14 cellular contexts compared by ENCODE assay signal in genomic region chr1:60994369-60994768, GRCh38.
DNase-seq lines count a peak whose midpoint lies in the region; ATAC-seq, FAIRE-seq and TF ChIP-seq lines count a peak whose summit lies in the region.
"Had no signal": no experiment of that assay in that cellular context is flagged by ENCODE, and none has a peak within 500 bp of the region (broad histone marks: within the 10 kb centered on the region; RNA-seq: fewer than 3 reads in every experiment).

No MANE protein-coding gene starts in this region.

- H3K9me3 ChIP-seq in HepG2 (ENCODE audit: low read length) (no peaks in the 10 kb centered on the region), right lobe of liver (no peaks in the 10 kb centered on the region), ascending aorta (no peaks in the 10 kb centered on the region)

- H3K36me3 ChIP-seq in HepG2 (replicated peaks in 1 of 2; ENCODE audit: control insufficient read depth in 1 of 2, insufficient read depth in 2 of 2, low read length in 2 of 2) (no peaks in the 10 kb centered on the region), right lobe of liver (no peaks in the 10 kb centered on the region), ascending aorta (no peaks in the 10 kb centered on the region)

- no peaks in the 10 kb centered on the region for H3K9me3 Mint-ChIP-seq in activated CD4-positive, alpha-beta memory T cell treated with anti-CD3 and anti-CD28 coated beads, Interleukin-2, amount 10 ng/mL, durations not matched to agents 7 days and 5 days
- H3K9me3 Mint-ChIP-seq: CD4-positive, alpha-beta T cell; H9 had no signal

- CTCF ChIA-PET in HepG2 (lab: Yijun Ruan, JAX; ENCODE audit: low intra/inter-chr PET ratio, low total read pairs), result no interaction called here
- CTCF ChIA-PET in activated CD4-positive, alpha-beta memory T cell treated with anti-CD3 and anti-CD28 coated beads, Interleukin-2, amount 10 ng/mL, durations not matched to agents 7 days and 5 days (lab: Charles Lee), result no interaction called here

- no peaks in the 10 kb centered on the region for H3K79me2 ChIP-seq in HepG2 (ENCODE audit: insufficient read depth, low read length)

- BruUV-seq in HepG2 (replicated peaks; lab: Mats Ljungman, UMichigan), result no TSS peak

- in situ Hi-C loops in HepG2 (cut with HindIII; ENCODE audit: extremely low pct_ligation_motif_present, low pct_unique_long_range_greater_than_20kb), result no loop called here

- no peak for TF ChIP-seq RAD21 in HepG2 (CRISPR knock-in tag; IDR thresholded peaks at IDR 0.05)

- ATAC-seq in HepG2 (no peak), right lobe of liver (no peak), esophagus mucosa (peak; percentile 92)

- no peak for TF ChIP-seq EP300 in HepG2 (IDR thresholded peaks at IDR 0.05; ENCODE audit: low read depth in 2 of 2, low read length in 2 of 2)
- TF ChIP-seq EP300 in HepG2 (CRISPR knock-in tag; IDR thresholded peaks at IDR 0.05; ENCODE audit: borderline replicate concordance), result no peak

- no peaks in the 10 kb centered on the region; a peak in 1 of 5 replicates for H3K27me3 ChIP-seq in HepG2 (ENCODE audit: control insufficient read depth in 1 of 2, insufficient read depth in 2 of 2, low read length in 2 of 2)
- H3K27me3 ChIP-seq in right lobe of liver, result no peaks in the 10 kb centered on the region
- no peaks in the 10 kb centered on the region for H3K27me3 ChIP-seq in ascending aorta

- H2AFZ ChIP-seq in HepG2 (ENCODE audit: low read length), result no peak overlapping the region

- no peak for TF ChIP-seq POLR2A in HepG2 (IDR thresholded peaks at IDR 0.05; ENCODE audit: insufficient read depth in 1 of 2, low read depth in 2 of 2, low read length in 2 of 2)
- TF ChIP-seq POLR2A in right lobe of liver (IDR thresholded peaks at IDR 0.05), result no peak

- peaks cover 19% of the 10 kb centered on the region for H3K27me3 Mint-ChIP-seq in activated CD4-positive, alpha-beta memory T cell treated with anti-CD3 and anti-CD28 coated beads, Interleukin-2, amount 10 ng/mL, durations not matched to agents 7 days and 5 days
- H3K27me3 Mint-ChIP-seq: CD4-positive, alpha-beta T cell had no signal

- WGBS in HepG2 (ENCODE audit: low lambda C conversion rate), result 52% methylated on average over 3 of the region's 3 CpGs
- 100% methylated on average over 1 of the region's 3 CpGs for WGBS in right lobe of liver (ENCODE audit: insufficient coverage, low coverage, low lambda C conversion rate, missing lambda C conversion rate)

- H3K4me3 ChIP-seq in HepG2 (replicated peaks in 1 of 3; ENCODE audit: insufficient read depth in 1 of 3, low read depth in 2 of 3, low read length in 3 of 3) (no peak overlapping the region), right lobe of liver (no peak overlapping the region), ascending aorta (no peak overlapping the region)

- POLR2A ChIA-PET in HepG2 (lab: Yijun Ruan, JAX), result no interaction called here
- POLR2A ChIA-PET in activated CD4-positive, alpha-beta memory T cell treated with anti-CD3 and anti-CD28 coated beads, Interleukin-2, amount 10 ng/mL, durations not matched to agents 7 days and 5 days (lab: Charles Lee), result no interaction called here

- H4K20me1 ChIP-seq in HepG2 (ENCODE audit: insufficient read depth, low read length), result no peaks in the 10 kb centered on the region

- no peak overlapping the region for H3K27ac ChIP-seq in HepG2 (ENCODE audit: extremely low read length, insufficient read depth, low read length)
- no peak overlapping the region for H3K27ac ChIP-seq in right lobe of liver
- H3K27ac ChIP-seq in ascending aorta, result peak overlapping the region; percentile 31 to 86

- no peak overlapping the region for H3K4me2 ChIP-seq in HepG2 (ENCODE audit: low read depth, low read length)

- H3K4me1 Mint-ChIP-seq in activated CD4-positive, alpha-beta memory T cell treated with anti-CD3 and anti-CD28 coated beads, Interleukin-2, amount 10 ng/mL, durations not matched to agents 7 days and 5 days, result no peaks in the 10 kb centered on the region
- H3K4me1 Mint-ChIP-seq: B cell had no signal

- DNase-seq in HepG2 (ENCODE audit: low spot score) (no peak), right lobe of liver (no peak), ascending aorta (ENCODE audit: low spot score in 2 of 2) (no peak), NCI-H1092 (lab: John Stamatoyannopoulos, UW) (no peak)
- no peak for DNase-seq in activated CD4-positive, alpha-beta memory T cell treated with anti-CD3 and anti-CD28 coated beads, Interleukin-2, amount 10 ng/mL, durations not matched to agents 7 days and 5 days
- no peak for DNase-seq in activated CD4-positive, alpha-beta T cell treated with anti-CD3 and anti-CD28 coated beads for 4 hours
- DNase-seq: C1 segment of cervical spinal cord; Calu3; CD4-positive, alpha-beta T cell; DMS 273 treated with DMSO at 0.1 percent for 48 hours; H9 had no signal

- H3K4me3 Mint-ChIP-seq in activated CD4-positive, alpha-beta memory T cell treated with anti-CD3 and anti-CD28 coated beads, Interleukin-2, amount 10 ng/mL, durations not matched to agents 7 days and 5 days, result no peak overlapping the region
- H3K4me3 Mint-ChIP-seq: B cell; CD4-positive, alpha-beta T cell; H9 had no signal

- H3K36me3 Mint-ChIP-seq in activated CD4-positive, alpha-beta memory T cell treated with anti-CD3 and anti-CD28 coated beads, Interleukin-2, amount 10 ng/mL, durations not matched to agents 7 days and 5 days (ENCODE audit: low read depth), result no peaks in the 10 kb centered on the region

- no peak for TF ChIP-seq CTCF in HepG2 (CRISPR knock-in tag; IDR thresholded peaks at IDR 0.05)
- no peak for TF ChIP-seq CTCF in right lobe of liver (IDR thresholded peaks at IDR 0.05)
- no peak for TF ChIP-seq CTCF in ascending aorta (IDR thresholded peaks at IDR 0.05)

- H3K4me1 ChIP-seq in HepG2 (ENCODE audit: insufficient read depth, low read length), result no peaks in the 10 kb centered on the region
- H3K4me1 ChIP-seq in right lobe of liver, result no peaks in the 10 kb centered on the region
- peaks cover 3 to 40% of the 10 kb centered on the region in 2 donors for H3K4me1 ChIP-seq in ascending aorta

- no peak for FAIRE-seq in HepG2 (lab: Jason Lieb, UNC)
- FAIRE-seq: A204.1 had no signal

- H3K9ac ChIP-seq in HepG2 (ENCODE audit: insufficient read depth, low read depth, low read length), result no peak overlapping the region

- H3K27ac Mint-ChIP-seq in activated CD4-positive, alpha-beta memory T cell treated with anti-CD3 and anti-CD28 coated beads, Interleukin-2, amount 10 ng/mL, durations not matched to agents 7 days and 5 days, result no peak overlapping the region
- H3K27ac Mint-ChIP-seq: B cell; CD4-positive, alpha-beta T cell had no signal

- intact Hi-C loops in HepG2 (cut with micrococcal nuclease; ENCODE audit: unreplicated experiment) (no loop called here), right lobe of liver (cut with DNase I) (no loop called here), ascending aorta (cut with DNase I) (no loop called here)

TF ChIP-seq in HepG2, 621 proteins besides CTCF, POLR2A, EP300 and RAD21:
- no peak for TF ChIP-seq PHF5A (CRISPR knock-in tag; IDR thresholded peaks at IDR 0.05; ENCODE audit: low read depth, unreplicated experiment)
- TF ChIP-seq, protein P1, sequence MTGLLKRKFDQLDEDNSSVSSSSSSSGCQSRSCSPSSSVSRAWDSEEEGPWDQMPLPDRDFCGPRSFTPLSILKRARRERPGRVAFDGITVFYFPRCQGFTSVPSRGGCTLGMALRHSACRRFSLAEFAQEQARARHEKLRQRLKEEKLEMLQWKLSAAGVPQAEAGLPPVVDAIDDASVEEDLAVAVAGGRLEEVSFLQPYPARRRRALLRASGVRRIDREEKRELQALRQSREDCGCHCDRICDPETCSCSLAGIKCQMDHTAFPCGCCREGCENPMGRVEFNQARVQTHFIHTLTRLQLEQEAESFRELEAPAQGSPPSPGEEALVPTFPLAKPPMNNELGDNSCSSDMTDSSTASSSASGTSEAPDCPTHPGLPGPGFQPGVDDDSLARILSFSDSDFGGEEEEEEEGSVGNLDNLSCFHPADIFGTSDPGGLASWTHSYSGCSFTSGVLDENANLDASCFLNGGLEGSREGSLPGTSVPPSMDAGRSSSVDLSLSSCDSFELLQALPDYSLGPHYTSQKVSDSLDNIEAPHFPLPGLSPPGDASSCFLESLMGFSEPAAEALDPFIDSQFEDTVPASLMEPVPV (CRISPR knock-in tag; IDR thresholded peaks at IDR 0.05), result no peak
- TF ChIP-seq SPEN (CRISPR knock-in tag; IDR thresholded peaks at IDR 0.05; ENCODE audit: low read depth), result no peak
- no peak for TF ChIP-seq CREM (IDR thresholded peaks at IDR 0.05)
- no peak for TF ChIP-seq CREM (CRISPR knock-in tag; IDR thresholded peaks at IDR 0.05)
- peak; percentile 32; the same call in 1 of the 2 replicates for TF ChIP-seq ZNF264 (CRISPR knock-in tag; IDR thresholded peaks at IDR 0.05)
- TF ChIP-seq TMF1 (CRISPR knock-in tag; IDR thresholded peaks at IDR 0.05; ENCODE audit: low read depth), result no peak

Comparison
In these comparisons a context has a peak if more than half of its experiments do, and no peak if none do; other contexts are left out.
1. H3K27ac ChIP-seq: peak in ascending aorta (2 of 2); none in HepG2 (single experiment) and right lobe of liver (0 of 3).